Comparison of ENCODE assay signal across 18 cellular contexts in genomic region chr2:160363961-160364733, GRCh38.
DNase-seq lines count a peak whose midpoint lies in the region; ATAC-seq and TF ChIP-seq lines count a peak whose summit lies in the region.
"Had no signal": no experiment of that assay in that cellular context is flagged by ENCODE, and none has a peak within 500 bp of the region (broad histone marks: within the 10 kb centered on the region; RNA-seq: fewer than 3 reads in every experiment).

No MANE protein-coding gene starts in this region.

- no peaks in the 10 kb centered on the region for H4K20me1 ChIP-seq in PC-3 (ENCODE audit: low read length)
- H4K20me1 ChIP-seq in osteoblast (ENCODE audit: insufficient read depth, low read length), result peaks cover 3% of the 10 kb centered on the region

- no peaks in the 10 kb centered on the region for H3F3A ChIP-seq in PC-3 (ENCODE audit: low read length, unreplicated experiment)

- peaks cover 77% of the 10 kb centered on the region for H3K4me1 Mint-ChIP-seq in CD8-positive, alpha-beta T cell (ENCODE audit: low read depth)

- no peaks in the 10 kb centered on the region for H3K27me3 Mint-ChIP-seq in CD8-positive, alpha-beta T cell (ENCODE audit: low read depth)

- CTCF ChIA-PET in CD8-positive, alpha-beta T cell (lab: Charles Lee), result interaction anchor here (0.7 to 1.0 kb wide), 2 partner anchors 12 to 40 kb away, joined by 3 read pairs; no protein-coding TSS in a partner anchor
- CTCF ChIA-PET in PC-3 (lab: Charles Lee), result no interaction called here

- no peak overlapping the region for H3K4me3 Mint-ChIP-seq in CD8-positive, alpha-beta T cell
- H3K4me3 Mint-ChIP-seq: WTC11 had no signal

- H2AFZ ChIP-seq in PC-3 (ENCODE audit: low read length), result no peak overlapping the region
- no peak overlapping the region for H2AFZ ChIP-seq in osteoblast (ENCODE audit: low read length)
- H2AFZ ChIP-seq: PC-9 had no signal

- no peak overlapping the region for H3K4me2 ChIP-seq in PC-3 (ENCODE audit: low read length)
- no peak overlapping the region for H3K4me2 ChIP-seq in osteoblast (ENCODE audit: insufficient read depth, low read length)
- H3K4me2 ChIP-seq: PC-9 had no signal

- H3K4me1 ChIP-seq in CD8-positive, alpha-beta T cell (ENCODE audit: insufficient read depth, low read length), result peaks cover 16% of the 10 kb centered on the region
- H3K4me1 ChIP-seq in PC-3 (ENCODE audit: insufficient read depth, low read length), result peaks cover 39% of the 10 kb centered on the region
- peaks cover 45% of the 10 kb centered on the region for H3K4me1 ChIP-seq in osteoblast (ENCODE audit: insufficient read depth, low read length)

- H3K4me3 ChIP-seq in CD8-positive, alpha-beta T cell (ENCODE audit: low read depth, low read length), result no peak overlapping the region
- H3K4me3 ChIP-seq in PC-3 (ENCODE audit: low read length) (no peak overlapping the region), osteoblast (ENCODE audit: insufficient read depth, low read length) (no peak overlapping the region)
- H3K4me3 ChIP-seq: PC-9 had no signal

- DNase-seq in CD8-positive, alpha-beta T cell, result no peak
- DNase-seq in PC-3, result peak; percentile 24
- no peak for DNase-seq in left ventricle myocardium superior
- DNase-seq in osteoblast (ENCODE audit: insufficient read length, low spot score, missing footprints), result no peak
- no peak for DNase-seq in RKO (ENCODE audit: low spot score)
- DNase-seq in MV-4-11 (lab: John Stamatoyannopoulos, UW), result no peak
- no peak for DNase-seq in activated naive CD4-positive, alpha-beta T cell treated with Interleukin-2 at 50 U/mL for 16 hours
- no peak for DNase-seq in NCI-H82 treated with DMSO at 0.1 percent for 48 hours (lab: John Stamatoyannopoulos, UW; ENCODE audit: unreplicated experiment)
- DNase-seq: activated CD8-positive, alpha-beta memory T cell treated with anti-CD3 and anti-CD28 coated beads, Interleukin-2, amount 50 U/mL, for 48 hours; amniotic stem cell; dermis blood vessel endothelial cell; GDM1; NCI-H1417 treated with DMSO at 0.1 percent for 48 hours; NCI-H446 treated with DMSO at 0.1 percent for 48 hours; PC-9; psoas muscle; stimulated activated CD4-positive, alpha-beta T cell treated with anti-CD3 and anti-CD28 coated beads, Interleukin-4, amount 100 ng/mL, for 1 hour had no signal

- BruUV-seq in PC-3 (replicated peaks; lab: Mats Ljungman, UMichigan), result no TSS peak

- H3K79me2 ChIP-seq in PC-3 (ENCODE audit: low read length) (peaks cover 93% of the 10 kb centered on the region), osteoblast (ENCODE audit: insufficient read depth, low read length) (peaks cover 95% of the 10 kb centered on the region)

- H3K27ac Mint-ChIP-seq in CD8-positive, alpha-beta T cell, result peak overlapping the region; percentile 85

- no peaks in the 10 kb centered on the region for H3K9me3 Mint-ChIP-seq in CD8-positive, alpha-beta T cell
- H3K9me3 Mint-ChIP-seq: WTC11 had no signal

- H3K36me3 ChIP-seq in CD8-positive, alpha-beta T cell (ENCODE audit: insufficient read depth, low read length), result peaks cover 15% of the 10 kb centered on the region
- H3K36me3 ChIP-seq in PC-3 (ENCODE audit: low read depth, low read length), result peaks cover 14% of the 10 kb centered on the region
- H3K36me3 ChIP-seq in osteoblast (ENCODE audit: insufficient read depth, low read length), result peaks cover 18% of the 10 kb centered on the region

- no peak for ATAC-seq in CD8-positive, alpha-beta T cell
- no peak for ATAC-seq in PC-3
- peak; percentile 41 for ATAC-seq in left ventricle myocardium superior

- H3K27me3 ChIP-seq in CD8-positive, alpha-beta T cell (ENCODE audit: insufficient read depth, low read length), result no peaks in the 10 kb centered on the region
- no peaks in the 10 kb centered on the region for H3K27me3 ChIP-seq in PC-3 (ENCODE audit: low read length)
- H3K27me3 ChIP-seq in osteoblast (ENCODE audit: insufficient read depth, low read length), result no peaks in the 10 kb centered on the region

- H3K9ac ChIP-seq in PC-3 (ENCODE audit: low read length), result no peak overlapping the region

- peaks cover 54% of the 10 kb centered on the region for H3K36me3 Mint-ChIP-seq in CD8-positive, alpha-beta T cell

- intact Hi-C loops in CD8-positive, alpha-beta T cell (cut with DNase I, micrococcal nuclease), result no loop called here
- intact Hi-C loops in PC-3 (cut with micrococcal nuclease) (no loop called here), left ventricle myocardium superior (cut with micrococcal nuclease) (no loop called here)

- no peak overlapping the region for H3K27ac ChIP-seq in CD8-positive, alpha-beta T cell (ENCODE audit: low read depth, low read length)
- H3K27ac ChIP-seq in PC-3 (ENCODE audit: low read length) (no peak overlapping the region), osteoblast (ENCODE audit: low read depth, low read length) (peak overlapping the region; percentile 46)
- H3K27ac ChIP-seq: PC-9 had no signal

- H3K9me2 ChIP-seq in PC-3 (replicated peaks; ENCODE audit: low read length), result no peaks in the 10 kb centered on the region

- POLR2A ChIA-PET in CD8-positive, alpha-beta T cell (lab: Charles Lee), result interaction anchor here (0.7 to 0.8 kb wide), 2 partner anchors 12 to 547 kb away, joined by 3 read pairs; no protein-coding TSS in a partner anchor
- POLR2A ChIA-PET in PC-3 (lab: Charles Lee; ENCODE audit: unreplicated experiment), result no interaction called here

- no peak for TF ChIP-seq CTCF in CD8-positive, alpha-beta T cell (IDR thresholded peaks at IDR 0.05)
- TF ChIP-seq CTCF in PC-3 (conservative IDR thresholded peaks at IDR 0.05; ENCODE audit: low read depth, low read length) (no peak), osteoblast (IDR thresholded peaks at IDR 0.05; ENCODE audit: extremely low read depth, low read depth, low read length) (no peak)

- no peaks in the 10 kb centered on the region for H3K9me3 ChIP-seq in CD8-positive, alpha-beta T cell (ENCODE audit: low read length)
- H3K9me3 ChIP-seq in PC-3 (ENCODE audit: low read length), result no peaks in the 10 kb centered on the region
- H3K9me3 ChIP-seq in osteoblast (ENCODE audit: low read depth, low read length), result no peaks in the 10 kb centered on the region
- H3K9me3 ChIP-seq: psoas muscle had no signal
